ENCODE assay signal across 15 cellular contexts in the genomic region with DNA sequence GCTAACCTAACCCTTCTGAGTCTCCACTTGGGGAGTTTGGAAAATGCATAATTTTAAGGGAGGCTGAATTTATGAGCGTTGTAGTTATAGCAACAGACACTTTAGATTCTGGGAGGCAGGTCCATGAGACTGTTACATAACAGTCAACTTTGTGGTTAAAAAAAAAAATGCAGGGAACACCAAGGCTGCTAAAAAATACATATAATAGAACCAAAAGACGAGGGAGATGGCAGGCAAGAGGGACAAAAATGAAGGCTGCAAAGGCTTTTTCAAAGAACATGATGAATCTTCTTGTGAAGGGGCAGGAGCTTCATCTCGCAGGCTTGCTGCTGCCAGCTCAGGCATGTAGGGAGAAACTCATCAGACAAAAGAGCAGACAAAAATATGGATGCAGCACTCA.
DNase-seq lines count a peak whose midpoint lies in the region; ATAC-seq and TF ChIP-seq lines count a peak whose summit lies in the region.
"Had no signal": no experiment of that assay in that cellular context is flagged by ENCODE, and none has a peak within 500 bp of the region (broad histone marks: within the 10 kb centered on the region; RNA-seq: fewer than 3 reads in every experiment).

No MANE protein-coding gene starts in this region.

- ATAC-seq in esophagus mucosa = no peak
- no peak for ATAC-seq in lower lobe of right lung
- ATAC-seq: GM23338 had no signal

- no peak overlapping the region for H3K4me3 ChIP-seq in lower lobe of right lung
- H3K4me3 ChIP-seq: GM23338 had no signal

- TF ChIP-seq CTCF in lower lobe of right lung (IDR thresholded peaks at IDR 0.05) = no peak

- H3K27ac ChIP-seq in caudate nucleus (ENCODE audit: low read depth, low read length) (peak overlapping the region; percentile 77), lower lobe of right lung (no peak overlapping the region)

- H3K9me3 ChIP-seq in lower lobe of right lung = no peaks in the 10 kb centered on the region
- H3K9me3 ChIP-seq: BE2C had no signal

- H3K27me3 ChIP-seq in lower lobe of right lung (ENCODE audit: low read depth) = no peaks in the 10 kb centered on the region
- H3K27me3 ChIP-seq: BE2C had no signal

- no peaks in the 10 kb centered on the region for H3K4me1 ChIP-seq in lower lobe of right lung

- intact Hi-C loops in lower lobe of right lung (cut with DNase I) = no loop called here

- peak; percentile 43 for DNase-seq in AG08395 (ENCODE audit: low spot score)
- peak; percentile 8 for DNase-seq in EH (ENCODE audit: low read depth)
- DNase-seq in caudate nucleus (lab: John Stamatoyannopoulos, UW) = peak in 6 of 61 donors; percentile 10 to 30 (median 16)
- peak; percentile 20 for DNase-seq in middle frontal gyrus (ENCODE audit: extremely low spot score, low spot score)
- DNase-seq in germinal center (ENCODE audit: low spot score) = no peak
- no peak for DNase-seq in lower lobe of right lung
- DNase-seq: BE2C; CD4-positive, alpha-beta T cell; NCI-H146; NCI-H2081 treated with DMSO at 0.1 percent for 48 hours; NCI-H2227 treated with DMSO at 0.1 percent for 48 hours; NCI-H526; SHP77 treated with DMSO at 0.1 percent for 48 hours had no signal

- no peaks in the 10 kb centered on the region for H3K36me3 ChIP-seq in lower lobe of right lung
- H3K36me3 ChIP-seq: BE2C had no signal

Comparison
In these comparisons a context has a peak if more than half of its experiments do, and no peak if none do; other contexts are left out.
1. DNase-seq: peak in AG08395 (single experiment), EH (single experiment) and middle frontal gyrus (single experiment); none in germinal center (single experiment) and lower lobe of right lung (single experiment).